ENCODE assay signal across 26 cellular contexts in the genomic region with DNA sequence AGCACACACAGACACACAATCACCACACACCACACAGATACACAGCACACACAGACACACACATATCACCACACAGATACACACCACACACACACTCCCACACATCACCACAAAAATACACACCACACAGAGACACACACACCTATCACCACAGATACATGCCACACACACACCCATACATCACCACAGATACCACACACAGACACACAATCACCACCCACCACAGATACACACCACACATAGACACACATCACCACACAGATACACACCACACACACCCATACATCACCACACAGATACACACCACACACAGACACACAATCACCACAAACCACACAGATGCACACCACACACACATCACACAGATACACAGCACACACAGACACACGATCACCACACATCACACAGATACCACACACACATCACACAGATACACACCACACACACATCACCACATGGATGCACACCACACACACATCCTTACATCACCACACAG.
"Had no signal": no experiment of that assay in that cellular context is flagged by ENCODE, and none has a peak within 500 bp of the region (broad histone marks: within the 10 kb centered on the region; RNA-seq: fewer than 3 reads in every experiment).

No MANE protein-coding gene starts in this region.

- H3K27me3 Mint-ChIP-seq: stimulated activated naive CD8-positive, alpha-beta T cell treated with anti-CD3 and anti-CD28 coated beads, Interleukin-15, Interleukin-2, amounts not matched to agents 100 ng/mL and 50 ng/mL, for 24 hours had no signal

- H3K36me3 ChIP-seq: esophagus muscularis mucosa, gastroesophageal sphincter, heart left ventricle, left lung, ovary, thoracic aorta, tibial nerve, upper lobe of right lung, uterus had no signal

- H3K4me2 ChIP-seq: hepatocyte had no signal

- H3K79me2 ChIP-seq: hepatocyte had no signal

- ATAC-seq: foreskin keratinocyte; gastroesophageal sphincter; left cardiac atrium; left lung; naive thymus-derived CD8-positive, alpha-beta T cell; psoas muscle; right cardiac atrium; stimulated activated naive B cell treated with anti-CD40 and anti-IgM and Interleukin-4, amounts not matched to agents 10 μg/mL and 1 μg/mL and 100 μg/mL, for 72 hours; upper lobe of right lung had no signal

- DNase-seq: dorsolateral prefrontal cortex; effector CD4-positive, alpha-beta T cell; foreskin keratinocyte; heart left ventricle; left cardiac atrium; left lung; naive thymus-derived CD8-positive, alpha-beta T cell; nephron progenitor cell; occipital lobe; ovary; posterior cingulate gyrus; psoas muscle; right cardiac atrium; small intestine; stimulated activated CD4-positive, alpha-beta T cell treated with anti-CD3 and anti-CD28 coated beads, Interleukin-15, amount 100 ng/mL, for 24 hours; stimulated activated CD4-positive, alpha-beta T cell treated with anti-CD3 and anti-CD28 coated beads, Interleukin-2, amount 100 ng/mL, for 48 hours; stimulated activated naive B cell treated with anti-CD40 and anti-IgM and Interleukin-4, amounts not matched to agents 10 μg/mL and 1 μg/mL and 100 μg/mL, for 72 hours; upper lobe of right lung; uterus had no signal

- H3K27ac ChIP-seq: esophagus muscularis mucosa, foreskin keratinocyte, gastroesophageal sphincter, heart left ventricle, hepatocyte, left lung, ovary, psoas muscle, thoracic aorta, tibial nerve, upper lobe of right lung, uterus had no signal

- H3K27me3 ChIP-seq: ovary, uterus had no signal

- FAIRE-seq: colon, small intestine had no signal

- H3K4me3 Mint-ChIP-seq: naive thymus-derived CD8-positive, alpha-beta T cell; nephron progenitor cell; stimulated activated naive B cell treated with anti-CD40 and anti-IgM and Interleukin-4, amounts not matched to agents 10 μg/mL and 1 μg/mL and 100 μg/mL, for 72 hours; stimulated activated naive CD8-positive, alpha-beta T cell treated with anti-CD3 and anti-CD28 coated beads, Interleukin-15, Interleukin-2, amounts not matched to agents 100 ng/mL and 50 ng/mL, for 24 hours had no signal

- H3K4me3 ChIP-seq: dorsolateral prefrontal cortex, esophagus muscularis mucosa, gastroesophageal sphincter, heart left ventricle, hepatocyte, left lung, ovary, psoas muscle, thoracic aorta, tibial nerve, upper lobe of right lung, uterus had no signal

- H2AFZ ChIP-seq: hepatocyte had no signal

- H3K4me1 Mint-ChIP-seq: naive thymus-derived CD8-positive, alpha-beta T cell; stimulated activated naive B cell treated with anti-CD40 and anti-IgM and Interleukin-4, amounts not matched to agents 10 μg/mL and 1 μg/mL and 100 μg/mL, for 72 hours had no signal

- H3K4me1 ChIP-seq: esophagus muscularis mucosa, foreskin keratinocyte, gastroesophageal sphincter, heart left ventricle, left lung, psoas muscle, tibial nerve, upper lobe of right lung, uterus had no signal

- H3K36me3 Mint-ChIP-seq: naive thymus-derived CD8-positive, alpha-beta T cell; stimulated activated naive B cell treated with anti-CD40 and anti-IgM and Interleukin-4, amounts not matched to agents 10 μg/mL and 1 μg/mL and 100 μg/mL, for 72 hours had no signal

- H3K9me3 ChIP-seq: esophagus muscularis mucosa, gastroesophageal sphincter, heart left ventricle, left lung, ovary, psoas muscle, thoracic aorta, tibial nerve, upper lobe of right lung, uterus had no signal

- H3K27ac Mint-ChIP-seq: naive thymus-derived CD8-positive, alpha-beta T cell; nephron progenitor cell; stimulated activated naive B cell treated with anti-CD40 and anti-IgM and Interleukin-4, amounts not matched to agents 10 μg/mL and 1 μg/mL and 100 μg/mL, for 72 hours; stimulated activated naive CD8-positive, alpha-beta T cell treated with anti-CD3 and anti-CD28 coated beads, Interleukin-15, Interleukin-2, amounts not matched to agents 100 ng/mL and 50 ng/mL, for 24 hours had no signal

- H3K9me3 Mint-ChIP-seq: naive thymus-derived CD8-positive, alpha-beta T cell; nephron progenitor cell; stimulated activated naive B cell treated with anti-CD40 and anti-IgM and Interleukin-4, amounts not matched to agents 10 μg/mL and 1 μg/mL and 100 μg/mL, for 72 hours; stimulated activated naive CD8-positive, alpha-beta T cell treated with anti-CD3 and anti-CD28 coated beads, Interleukin-15, Interleukin-2, amounts not matched to agents 100 ng/mL and 50 ng/mL, for 24 hours had no signal
